ENCODE assay signal across 22 cellular contexts in the genomic region with DNA sequence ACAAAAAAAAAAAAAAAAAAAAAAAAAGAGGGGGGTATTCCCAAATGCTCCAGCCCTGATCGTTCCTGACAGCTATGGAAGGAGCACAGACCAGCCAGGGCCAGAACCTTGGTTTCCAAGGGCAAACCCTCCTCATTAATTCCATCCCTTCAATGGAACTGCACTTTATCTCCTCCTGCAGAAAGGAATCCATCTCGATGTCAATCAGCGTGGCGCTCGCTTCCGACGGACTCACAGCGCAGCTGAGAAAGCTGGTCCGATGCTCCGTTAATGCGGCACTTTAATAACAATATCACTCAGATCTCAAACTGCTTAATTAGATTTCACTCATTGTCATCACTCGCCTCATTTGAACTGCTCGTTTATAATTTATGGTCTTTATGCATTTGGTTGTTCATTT.
"Had no signal": no experiment of that assay in that cellular context is flagged by ENCODE, and none has a peak within 500 bp of the region (broad histone marks: within the 10 kb centered on the region; RNA-seq: fewer than 3 reads in every experiment).

No MANE protein-coding gene starts in this region.

- H3K4me1 ChIP-seq: pancreas, uterus had no signal

- H3K36me3 ChIP-seq: gastrocnemius medialis, heart left ventricle, lower lobe of right lung, pancreas, tibial nerve, uterus had no signal

- H3K9me3 ChIP-seq: gastrocnemius medialis, lower lobe of right lung, pancreas, tibial nerve, uterus had no signal

- H3K36me3 Mint-ChIP-seq: activated naive CD8-positive, alpha-beta T cell; mesothelial cell of epicardium; T-cell had no signal

- H3K9me3 Mint-ChIP-seq: T-cell had no signal

- H3K27ac Mint-ChIP-seq: activated naive CD8-positive, alpha-beta T cell; mesothelial cell of epicardium; T-cell had no signal

- H3K4me3 Mint-ChIP-seq: activated naive CD8-positive, alpha-beta T cell; mesothelial cell of epicardium; T-cell had no signal

- H3K27me3 ChIP-seq: gastrocnemius medialis, pancreas, tibial nerve, uterus had no signal

- H3K27ac ChIP-seq: epithelial cell of prostate, gastrocnemius medialis, lower lobe of right lung had no signal

- DNase-seq: activated CD4-positive, CD25-positive, alpha-beta regulatory T cell treated with anti-CD3 and anti-CD28 coated beads, Interleukin-2, amount 50 U/mL, for 72 hours; activated effector memory CD4-positive, alpha-beta T cell treated with anti-CD3 and anti-CD28 coated beads, Interleukin-2, amount 50 U/mL, for 16 hours; activated T-cell treated with anti-CD3 and anti-CD28 coated beads, Interleukin-2, amount 50 U/mL, for 48 hours; amniotic stem cell; central memory CD4-positive, alpha-beta T cell; cortex of kidney; effector CD8-positive, alpha-beta T cell; gastrocnemius medialis; heart left ventricle; lower lobe of right lung; pancreas; stimulated activated CD4-positive, alpha-beta T cell treated with anti-CD3 and anti-CD28 coated beads, Interleukin-15, amount 100 ng/mL, for 24 hours; stimulated activated CD4-positive, alpha-beta T cell treated with anti-CD3 and anti-CD28 coated beads, Interleukin-4, amount 100 ng/mL, for 24 hours; stimulated activated naive CD4-positive, alpha-beta T cell; substantia nigra; T-cell; T-helper 9 cell; uterus had no signal

- ATAC-seq: gastrocnemius medialis, lower lobe of right lung, T-cell had no signal

- H3K4me3 ChIP-seq: gastrocnemius medialis, heart left ventricle, lower lobe of right lung, pancreas, tibial nerve, uterus had no signal
